Comparison of ENCODE assay signal across 1 cellular context in the genomic region with DNA sequence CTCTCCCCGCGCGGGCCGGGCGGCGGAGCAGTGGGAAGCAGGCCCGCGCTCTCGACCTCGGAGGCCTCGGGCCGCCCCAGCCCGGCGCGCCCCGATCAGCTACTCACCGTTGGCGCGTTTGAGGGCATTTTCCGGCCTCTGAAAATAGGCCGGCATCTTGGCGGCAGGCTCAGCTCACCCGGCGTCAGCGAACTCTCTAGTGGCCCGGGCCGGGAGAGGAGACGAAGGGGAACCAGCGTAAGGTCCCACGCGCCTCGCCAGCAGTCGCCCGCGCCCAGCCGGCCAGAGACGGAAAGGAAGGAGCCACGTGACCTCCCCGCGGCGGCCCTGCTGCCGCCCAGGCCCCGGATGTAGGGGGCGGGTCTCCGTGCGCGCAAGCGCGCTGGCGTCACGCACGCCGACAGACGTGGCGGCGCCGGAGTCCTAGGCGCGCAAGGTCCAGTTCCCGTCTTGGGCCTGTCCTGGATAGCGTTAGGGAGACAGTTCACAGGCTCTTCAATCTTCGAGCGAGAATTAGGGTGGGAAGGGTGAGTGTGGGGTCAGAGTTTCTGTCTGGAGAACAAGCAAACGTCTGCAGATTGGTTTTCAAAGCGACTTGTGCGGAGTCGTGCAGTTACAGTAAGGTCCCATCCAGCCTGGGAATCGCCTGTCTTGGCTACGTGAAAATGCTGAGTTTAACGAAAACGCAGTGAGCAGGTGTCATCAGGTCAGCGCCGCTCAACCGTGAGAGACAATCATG.
TF ChIP-seq lines count a peak whose summit lies in the region.

A gene with protein sequence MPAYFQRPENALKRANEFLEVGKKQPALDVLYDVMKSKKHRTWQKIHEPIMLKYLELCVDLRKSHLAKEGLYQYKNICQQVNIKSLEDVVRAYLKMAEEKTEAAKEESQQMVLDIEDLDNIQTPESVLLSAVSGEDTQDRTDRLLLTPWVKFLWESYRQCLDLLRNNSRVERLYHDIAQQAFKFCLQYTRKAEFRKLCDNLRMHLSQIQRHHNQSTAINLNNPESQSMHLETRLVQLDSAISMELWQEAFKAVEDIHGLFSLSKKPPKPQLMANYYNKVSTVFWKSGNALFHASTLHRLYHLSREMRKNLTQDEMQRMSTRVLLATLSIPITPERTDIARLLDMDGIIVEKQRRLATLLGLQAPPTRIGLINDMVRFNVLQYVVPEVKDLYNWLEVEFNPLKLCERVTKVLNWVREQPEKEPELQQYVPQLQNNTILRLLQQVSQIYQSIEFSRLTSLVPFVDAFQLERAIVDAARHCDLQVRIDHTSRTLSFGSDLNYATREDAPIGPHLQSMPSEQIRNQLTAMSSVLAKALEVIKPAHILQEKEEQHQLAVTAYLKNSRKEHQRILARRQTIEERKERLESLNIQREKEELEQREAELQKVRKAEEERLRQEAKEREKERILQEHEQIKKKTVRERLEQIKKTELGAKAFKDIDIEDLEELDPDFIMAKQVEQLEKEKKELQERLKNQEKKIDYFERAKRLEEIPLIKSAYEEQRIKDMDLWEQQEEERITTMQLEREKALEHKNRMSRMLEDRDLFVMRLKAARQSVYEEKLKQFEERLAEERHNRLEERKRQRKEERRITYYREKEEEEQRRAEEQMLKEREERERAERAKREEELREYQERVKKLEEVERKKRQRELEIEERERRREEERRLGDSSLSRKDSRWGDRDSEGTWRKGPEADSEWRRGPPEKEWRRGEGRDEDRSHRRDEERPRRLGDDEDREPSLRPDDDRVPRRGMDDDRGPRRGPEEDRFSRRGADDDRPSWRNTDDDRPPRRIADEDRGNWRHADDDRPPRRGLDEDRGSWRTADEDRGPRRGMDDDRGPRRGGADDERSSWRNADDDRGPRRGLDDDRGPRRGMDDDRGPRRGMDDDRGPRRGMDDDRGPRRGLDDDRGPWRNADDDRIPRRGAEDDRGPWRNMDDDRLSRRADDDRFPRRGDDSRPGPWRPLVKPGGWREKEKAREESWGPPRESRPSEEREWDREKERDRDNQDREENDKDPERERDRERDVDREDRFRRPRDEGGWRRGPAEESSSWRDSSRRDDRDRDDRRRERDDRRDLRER (N-terminal part only) (minus strand): TSS at position 297 of the 739 bp plus-strand sequence. CDS start 141 bp downstream, at position 156.

TF ChIP-seq in HCT116, 20 proteins besides CTCF, POLR2A, EP300 and RAD21 (continued from another document):
- TF ChIP-seq, protein P1, sequence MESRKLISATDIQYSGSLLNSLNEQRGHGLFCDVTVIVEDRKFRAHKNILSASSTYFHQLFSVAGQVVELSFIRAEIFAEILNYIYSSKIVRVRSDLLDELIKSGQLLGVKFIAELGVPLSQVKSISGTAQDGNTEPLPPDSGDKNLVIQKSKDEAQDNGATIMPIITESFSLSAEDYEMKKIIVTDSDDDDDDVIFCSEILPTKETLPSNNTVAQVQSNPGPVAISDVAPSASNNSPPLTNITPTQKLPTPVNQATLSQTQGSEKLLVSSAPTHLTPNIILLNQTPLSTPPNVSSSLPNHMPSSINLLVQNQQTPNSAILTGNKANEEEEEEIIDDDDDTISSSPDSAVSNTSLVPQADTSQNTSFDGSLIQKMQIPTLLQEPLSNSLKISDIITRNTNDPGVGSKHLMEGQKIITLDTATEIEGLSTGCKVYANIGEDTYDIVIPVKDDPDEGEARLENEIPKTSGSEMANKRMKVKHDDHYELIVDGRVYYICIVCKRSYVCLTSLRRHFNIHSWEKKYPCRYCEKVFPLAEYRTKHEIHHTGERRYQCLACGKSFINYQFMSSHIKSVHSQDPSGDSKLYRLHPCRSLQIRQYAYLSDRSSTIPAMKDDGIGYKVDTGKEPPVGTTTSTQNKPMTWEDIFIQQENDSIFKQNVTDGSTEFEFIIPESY (IDR thresholded peaks at IDR 0.05; ENCODE audit: extremely low read depth, insufficient replicate concordance, low read length), result peak; percentile 72
- TF ChIP-seq CBX3 (IDR thresholded peaks at IDR 0.05; ENCODE audit: low read depth), result no peak; the same call in 1 of the 2 replicates
- no peak for TF ChIP-seq EZH2 (IDR thresholded peaks at IDR 0.05)
- TF ChIP-seq ZNF274 (IDR thresholded peaks at IDR 0.05; ENCODE audit: low read depth, low read length), result no peak
- peak; percentile 99 for TF ChIP-seq ZFX (IDR thresholded peaks at IDR 0.05)
- no peak; the same call in 1 of the 2 replicates for TF ChIP-seq SRF (IDR thresholded peaks at IDR 0.05; ENCODE audit: low read depth)
- TF ChIP-seq TCF7L2 (IDR thresholded peaks at IDR 0.05; ENCODE audit: borderline replicate concordance, extremely low read depth, insufficient read depth, insufficient read length), result peak; percentile 36
- peak; percentile 100 for TF ChIP-seq POLR2AphosphoS5 (IDR thresholded peaks at IDR 0.05; ENCODE audit: low read depth, low read length)
- TF ChIP-seq, protein P2, sequence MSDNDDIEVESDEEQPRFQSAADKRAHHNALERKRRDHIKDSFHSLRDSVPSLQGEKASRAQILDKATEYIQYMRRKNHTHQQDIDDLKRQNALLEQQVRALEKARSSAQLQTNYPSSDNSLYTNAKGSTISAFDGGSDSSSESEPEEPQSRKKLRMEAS (IDR thresholded peaks at IDR 0.05), result peak; percentile 98
- TF ChIP-seq, protein P3, sequence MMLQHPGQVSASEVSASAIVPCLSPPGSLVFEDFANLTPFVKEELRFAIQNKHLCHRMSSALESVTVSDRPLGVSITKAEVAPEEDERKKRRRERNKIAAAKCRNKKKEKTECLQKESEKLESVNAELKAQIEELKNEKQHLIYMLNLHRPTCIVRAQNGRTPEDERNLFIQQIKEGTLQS (IDR thresholded peaks at IDR 0.05), result no peak
- peak; percentile 71 for TF ChIP-seq EGR1 (IDR thresholded peaks at IDR 0.05; ENCODE audit: low read depth)
- TF ChIP-seq YY1 (IDR thresholded peaks at IDR 0.05; ENCODE audit: extremely low read depth, insufficient replicate concordance, low read depth, low read length), result peak; percentile 86
- TF ChIP-seq, protein P4, sequence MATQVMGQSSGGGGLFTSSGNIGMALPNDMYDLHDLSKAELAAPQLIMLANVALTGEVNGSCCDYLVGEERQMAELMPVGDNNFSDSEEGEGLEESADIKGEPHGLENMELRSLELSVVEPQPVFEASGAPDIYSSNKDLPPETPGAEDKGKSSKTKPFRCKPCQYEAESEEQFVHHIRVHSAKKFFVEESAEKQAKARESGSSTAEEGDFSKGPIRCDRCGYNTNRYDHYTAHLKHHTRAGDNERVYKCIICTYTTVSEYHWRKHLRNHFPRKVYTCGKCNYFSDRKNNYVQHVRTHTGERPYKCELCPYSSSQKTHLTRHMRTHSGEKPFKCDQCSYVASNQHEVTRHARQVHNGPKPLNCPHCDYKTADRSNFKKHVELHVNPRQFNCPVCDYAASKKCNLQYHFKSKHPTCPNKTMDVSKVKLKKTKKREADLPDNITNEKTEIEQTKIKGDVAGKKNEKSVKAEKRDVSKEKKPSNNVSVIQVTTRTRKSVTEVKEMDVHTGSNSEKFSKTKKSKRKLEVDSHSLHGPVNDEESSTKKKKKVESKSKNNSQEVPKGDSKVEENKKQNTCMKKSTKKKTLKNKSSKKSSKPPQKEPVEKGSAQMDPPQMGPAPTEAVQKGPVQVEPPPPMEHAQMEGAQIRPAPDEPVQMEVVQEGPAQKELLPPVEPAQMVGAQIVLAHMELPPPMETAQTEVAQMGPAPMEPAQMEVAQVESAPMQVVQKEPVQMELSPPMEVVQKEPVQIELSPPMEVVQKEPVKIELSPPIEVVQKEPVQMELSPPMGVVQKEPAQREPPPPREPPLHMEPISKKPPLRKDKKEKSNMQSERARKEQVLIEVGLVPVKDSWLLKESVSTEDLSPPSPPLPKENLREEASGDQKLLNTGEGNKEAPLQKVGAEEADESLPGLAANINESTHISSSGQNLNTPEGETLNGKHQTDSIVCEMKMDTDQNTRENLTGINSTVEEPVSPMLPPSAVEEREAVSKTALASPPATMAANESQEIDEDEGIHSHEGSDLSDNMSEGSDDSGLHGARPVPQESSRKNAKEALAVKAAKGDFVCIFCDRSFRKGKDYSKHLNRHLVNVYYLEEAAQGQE (IDR thresholded peaks at IDR 0.05; ENCODE audit: low read depth), result no peak
- no peak for TF ChIP-seq ELF1 (IDR thresholded peaks at IDR 0.05; ENCODE audit: borderline replicate concordance, low read depth)
- TF ChIP-seq JUND (IDR thresholded peaks at IDR 0.05), result no peak; the same call in 1 of the 2 replicates
- TF ChIP-seq SIN3A (IDR thresholded peaks at IDR 0.05; ENCODE audit: low read depth), result peak; percentile 97
- peak; percentile 67; the same call in 1 of the 2 replicates for TF ChIP-seq SP1 (IDR thresholded peaks at IDR 0.05; ENCODE audit: low read depth)
- TF ChIP-seq EZH2phosphoT487 (IDR thresholded peaks at IDR 0.05; ENCODE audit: borderline replicate concordance), result no peak
- peak; percentile 25 for TF ChIP-seq FOSL1 (IDR thresholded peaks at IDR 0.05; ENCODE audit: low read depth)
